In genomic region chr3:194130211-194130610, GRCh38 we compare ENCODE assay signal across 16 cellular contexts. TPM values are rescaled to one million over a fixed set of nuclear protein-coding genes. Genes with fewer than 3 reads are reported as not detected.
DNase-seq lines count a peak whose midpoint lies in the region; ATAC-seq, FAIRE-seq and TF ChIP-seq lines count a peak whose summit lies in the region.
"Had no signal": no experiment of that assay in that cellular context is flagged by ENCODE, and none has a peak within 500 bp of the region (broad histone marks: within the 10 kb centered on the region; RNA-seq: fewer than 3 reads in every experiment).

No MANE protein-coding gene starts in this region.

- no peak overlapping the region for H3K4me3 ChIP-seq in HEK293 (ENCODE audit: low read depth, low read length)
- H3K4me3 ChIP-seq in PC-9, result peak overlapping the region; percentile 26; the same call in 1 of the 2 replicates
- H3K4me3 ChIP-seq in pancreas, result no peak overlapping the region

- H3F3A ChIP-seq in PC-9 (ENCODE audit: insufficient read depth, low read depth), result peaks cover 49% of the 10 kb centered on the region

- FAIRE-seq in pancreas (lab: Jason Lieb, UNC), result no peak

- H3K36me3 ChIP-seq in HEK293 (ENCODE audit: control insufficient read depth in 2 of 2, insufficient read depth in 1 of 2, low read length in 2 of 2) (no peaks in the 10 kb centered on the region), PC-9 (ENCODE audit: low read depth) (no peaks in the 10 kb centered on the region), pancreas (no peaks in the 10 kb centered on the region)
- H3K36me3 ChIP-seq: WERI-Rb-1 had no signal

- H4K20me1 ChIP-seq in PC-9 (ENCODE audit: insufficient read depth), result no peaks in the 10 kb centered on the region

- H3K4me1 ChIP-seq in HEK293 (ENCODE audit: control insufficient read depth, insufficient read depth, low read length) (peaks cover 12% of the 10 kb centered on the region), PC-9 (replicated peaks; ENCODE audit: insufficient read depth) (peaks cover 54% of the 10 kb centered on the region), pancreas (peaks cover 16 to 25% (median 24%) of the 10 kb centered on the region in 3 donors)

- H3K27me3 ChIP-seq in PC-9 (ENCODE audit: insufficient read depth, low read depth), result no peaks in the 10 kb centered on the region
- H3K27me3 ChIP-seq in pancreas, result no peaks in the 10 kb centered on the region
- H3K27me3 ChIP-seq: foreskin keratinocyte had no signal

- H3K9me2 ChIP-seq in PC-9 (ENCODE audit: insufficient read depth), result no peaks in the 10 kb centered on the region

- intact Hi-C loops in PC-9 (cut with micrococcal nuclease; ENCODE audit: unreplicated experiment), result loop anchor here (5.0 kb wide), 2 partner anchors 203 to 538 kb away; partner anchors contain the start of gene OPA1
- intact Hi-C loops in pancreas (cut with DNase I), result loop anchor here in 2 of 3 donors (10.0 kb wide), 3 partner anchors 55 to 345 kb away; no protein-coding TSS in a partner anchor

- no peak overlapping the region for H2AFZ ChIP-seq in PC-9

- no peak for ATAC-seq in pancreas
- no peak for ATAC-seq in GM19023 (IDR thresholded peaks at IDR 0.05; ENCODE audit: unreplicated experiment)
- no peak for ATAC-seq in HG02798 (IDR thresholded peaks at IDR 0.05; ENCODE audit: poor library complexity, unreplicated experiment)
- ATAC-seq: foreskin keratinocyte, T-helper 17 cell had no signal

- BruUV-seq in PC-9 (replicated peaks; lab: Mats Ljungman, UMichigan), result no TSS peak

- H3K27ac ChIP-seq in HEK293 (ENCODE audit: extremely low read depth, low read depth, low read length), result no peak overlapping the region; the same call in 1 of the 2 replicates
- peak overlapping the region; percentile 81 for H3K27ac ChIP-seq in PC-9
- H3K27ac ChIP-seq in pancreas, result peak overlapping the region in 3 of 4 donors; percentile 36 to 79 (median 46)
- H3K27ac ChIP-seq: foreskin keratinocyte, WERI-Rb-1 had no signal

- POLR2A ChIA-PET in HEK293 (lab: Yijun Ruan, JAX), result interaction anchor here (0.5 to 2.2 kb wide), 6 partner anchors 9 to 349 kb away, joined by 3 to 6 read pairs (median 5); no protein-coding TSS in a partner anchor
- POLR2A ChIA-PET in PC-9 (lab: Charles Lee; ENCODE audit: unreplicated experiment), result interaction anchor here (0.6 to 1.3 kb wide), 4 partner anchors 11 to 313 kb away, joined by 3 to 49 read pairs (median 5); no protein-coding TSS in a partner anchor

- H3K4me2 ChIP-seq in PC-9, result peak overlapping the region; percentile 74

- DNase-seq in PC-9, result no peak
- peak; percentile 28 for DNase-seq in left kidney (ENCODE audit: low read depth, low spot score)
- no peak for DNase-seq in pancreas
- DNase-seq in Ammon's horn (ENCODE audit: low spot score), result no peak
- DNase-seq in medulla oblongata (ENCODE audit: extremely low spot score), result no peak
- DNase-seq: activated CD4-positive, alpha-beta memory T cell treated with anti-CD3 and anti-CD28 coated beads for 36 hours; activated naive CD4-positive, alpha-beta T cell treated with anti-CD3 and anti-CD28 coated beads, Interleukin-2, amount 50 U/mL, for 16 hours; activated T-cell treated with anti-CD3 and anti-CD28 coated beads, Interleukin-2, amount 50 U/mL, for 1 hour; foreskin keratinocyte; SIG-M5; stimulated activated CD4-positive, alpha-beta T cell treated with anti-CD3 and anti-CD28 coated beads, Interleukin-4, amount 100 ng/mL, for 4 hours; T-helper 17 cell; WERI-Rb-1 had no signal

- peaks cover 7% of the 10 kb centered on the region; the same call in 1 of the 2 replicates for H3K79me2 ChIP-seq in PC-9 (ENCODE audit: low read depth)

- TF ChIP-seq CTCF in HEK293 (tag by site-specific recombination; IDR thresholded peaks at IDR 0.05) (no peak), PC-9 (conservative IDR thresholded peaks at IDR 0.05) (no peak), pancreas (IDR thresholded peaks at IDR 0.05) (no peak)

- CTCF ChIA-PET in HEK293 (lab: Yijun Ruan, JAX), result interaction anchor here (0.6 to 1.2 kb wide), 6 partner anchors 10 to 344 kb away, joined by 3 to 5 read pairs (median 4); no protein-coding TSS in a partner anchor
- CTCF ChIA-PET in PC-9 (lab: Charles Lee), result interaction anchor here (0.6 to 1.9 kb wide), 3 partner anchors 27 to 349 kb away, joined by 4 to 18 read pairs (median 5); no protein-coding TSS in a partner anchor

- no peaks in the 10 kb centered on the region for H3K9me3 ChIP-seq in HEK293 (ENCODE audit: control insufficient read depth, insufficient read depth, low read depth, low read length)
- no peaks in the 10 kb centered on the region for H3K9me3 ChIP-seq in PC-9 (ENCODE audit: insufficient read depth, low read depth)
- no peaks in the 10 kb centered on the region for H3K9me3 ChIP-seq in pancreas

- WGBS in pancreas, 2 donors, result 49 to 53% methylated on average over 3 of the region's 3 CpGs

TF ChIP-seq in HEK293, 187 proteins besides CTCF, POLR2A, EP300 and RAD21:
- TF ChIP-seq YY1 (tag by site-specific recombination; IDR thresholded peaks at IDR 0.05) (no peak), SP2 (tag by site-specific recombination; IDR thresholded peaks at IDR 0.05) (no peak), ZNF548 (tag by site-specific recombination; IDR thresholded peaks at IDR 0.05) (no peak), ZFHX2 (tag by site-specific recombination; conservative IDR thresholded peaks at IDR 0.05) (peak; percentile 67), ZNF513 (tag by site-specific recombination; IDR thresholded peaks at IDR 0.05) (no peak), ZNF169 (tag by site-specific recombination; IDR thresholded peaks at IDR 0.05) (no peak), ZNF768 (tag by site-specific recombination; IDR thresholded peaks at IDR 0.05) (no peak), ZNF544 (tag by site-specific recombination; IDR thresholded peaks at IDR 0.05) (no peak), ZNF621 (tag by site-specific recombination; IDR thresholded peaks at IDR 0.05) (no peak), EGR2 (tag by site-specific recombination; IDR thresholded peaks at IDR 0.05; ENCODE audit: low read depth) (peak; percentile 62; the same call in 1 of the 2 replicates), SP3 (tag by site-specific recombination; IDR thresholded peaks at IDR 0.05) (no peak), ZNF658 (tag by site-specific recombination; IDR thresholded peaks at IDR 0.05) (no peak), ZNF404 (tag by site-specific recombination; IDR thresholded peaks at IDR 0.05) (no peak)

RNA-seq across cellular contexts. Expression of gene HES1, which starts 5.7 kb away (rescaled TPM):
- total RNA-seq in PC-9 (2021) (66.5 and 97.8 TPM in 2 replicates), pancreas (10 to 100 TPM; 15.7 to 51.6 (median 36.3) TPM)
- polyA plus RNA-seq in pancreas, result 10 to 100 TPM; 22.3 to 68.5 TPM
